ENCODE assay signal across 9 cellular contexts in genomic region chr15:85615930-85616329, GRCh38.
DNase-seq lines count a peak whose midpoint lies in the region; TF ChIP-seq lines count a peak whose summit lies in the region.
"Had no signal": no experiment of that assay in that cellular context is flagged by ENCODE, and none has a peak within 500 bp of the region (broad histone marks: within the 10 kb centered on the region; RNA-seq: fewer than 3 reads in every experiment).

No MANE protein-coding gene starts in this region.

- H3K4me2 ChIP-seq in OCI-LY3 (ENCODE audit: low read length): no peak overlapping the region

- TF ChIP-seq CTCF in OCI-LY3 (IDR thresholded peaks at IDR 0.05; ENCODE audit: low read depth, low read length): peak; percentile 89

- H3K27me3 ChIP-seq in OCI-LY3 (ENCODE audit: low read depth, low read length): no peaks in the 10 kb centered on the region
- no peaks in the 10 kb centered on the region for H3K27me3 ChIP-seq in muscle layer of duodenum (ENCODE audit: low read depth, low read length)
- H3K27me3 ChIP-seq: BLaER1 treated with 17β-estradiol and CSF1 and Interleukin-3, amounts not matched to agents 10 nM and 100 nM had no signal

- no peak overlapping the region for H3K9ac ChIP-seq in OCI-LY3 (ENCODE audit: low read length)

- H3K27ac ChIP-seq in OCI-LY3 (ENCODE audit: low read length): no peak overlapping the region
- peak overlapping the region; percentile 1 for H3K27ac ChIP-seq in muscle layer of duodenum (ENCODE audit: low read length)

- peaks cover 67% of the 10 kb centered on the region; the same call in 1 of the 2 replicates for H4K20me1 ChIP-seq in OCI-LY3 (ENCODE audit: insufficient read depth, low read length)

- H3K4me1 ChIP-seq in OCI-LY3 (ENCODE audit: low read length) (peaks cover 16% of the 10 kb centered on the region; the same call in 1 of the 2 replicates), muscle layer of duodenum (ENCODE audit: control insufficient read depth in 1 of 2, insufficient read depth in 2 of 2, low read length in 2 of 2) (peaks cover 19 to 46% of the 10 kb centered on the region in 2 donors)

- H3K9me3 ChIP-seq in OCI-LY3 (ENCODE audit: insufficient read depth, low read length) (no peaks in the 10 kb centered on the region), muscle layer of duodenum (ENCODE audit: control insufficient read depth in 1 of 2, low read length in 2 of 2) (no peaks in the 10 kb centered on the region)
- H3K9me3 ChIP-seq: BLaER1 treated with 17β-estradiol and CSF1 and Interleukin-3, amounts not matched to agents 10 nM and 100 nM had no signal

- peak; percentile 1 for DNase-seq in NCI-H1694 treated with DMSO at 0.1 percent for 48 hours (lab: John Stamatoyannopoulos, UW)
- no peak for DNase-seq in NCI-H1694 (lab: John Stamatoyannopoulos, UW)
- peak; percentile 29 for DNase-seq in H4 (ENCODE audit: low spot score)
- DNase-seq in dermis blood vessel endothelial cell: peak; percentile 76
- no peak for DNase-seq in foreskin melanocyte
- no peak for DNase-seq in NCI-H1092 treated with DMSO at 0.1 percent for 48 hours (lab: John Stamatoyannopoulos, UW)

- peaks cover 18% of the 10 kb centered on the region for H3K79me2 ChIP-seq in OCI-LY3 (ENCODE audit: low read length)

- H3K4me3 ChIP-seq in OCI-LY3 (ENCODE audit: low read length) (no peak overlapping the region), muscle layer of duodenum (ENCODE audit: low read depth in 1 of 2, low read length in 2 of 2) (no peak overlapping the region)
- H3K4me3 ChIP-seq: BLaER1 treated with 17β-estradiol and CSF1 and Interleukin-3, amounts not matched to agents 10 nM and 100 nM had no signal

- peaks cover 9% of the 10 kb centered on the region for H3K36me3 ChIP-seq in OCI-LY3 (replicated peaks; ENCODE audit: low read depth, low read length)
- H3K36me3 ChIP-seq in muscle layer of duodenum (ENCODE audit: control insufficient read depth in 1 of 2, insufficient read depth in 2 of 2, low read length in 2 of 2): peaks cover 0 to 13% of the 10 kb centered on the region in 2 donors

- no peak overlapping the region for H2AFZ ChIP-seq in OCI-LY3 (ENCODE audit: low read depth, low read length)

Comparison
In these comparisons a context has a peak if more than half of its experiments do, and no peak if none do; other contexts are left out.
1. DNase-seq: peak in NCI-H1694 treated with DMSO at 0.1 percent for 48 hours (single experiment), H4 (single experiment) and dermis blood vessel endothelial cell (single experiment); none in NCI-H1694 (single experiment), foreskin melanocyte (single experiment) and NCI-H1092 treated with DMSO at 0.1 percent for 48 hours (single experiment).